Comparison of ENCODE assay signal across 8 cellular contexts in genomic region chr10:3784510-3785250, GRCh38. TPM values are rescaled to one million over a fixed set of nuclear protein-coding genes. Genes with fewer than 3 reads are reported as not detected.
DNase-seq lines count a peak whose midpoint lies in the region; ATAC-seq, FAIRE-seq and TF ChIP-seq lines count a peak whose summit lies in the region.

Gene KLF6 (minus strand): TSS chr10:3785209. CDS start chr10:3785014, 195 bp downstream.

- H3K27ac Mint-ChIP-seq in T-helper 1 cell treated with Interleukin-12 subunit alpha and Interleukin-12 subunit beta and Interleukin-4 antibody, amounts not matched to agents 30 μg/mL and 1 μg/mL, for 36 hours, result peak within 1 kb of the TSS; percentile 99

- H3K9ac ChIP-seq in endothelial cell of umbilical vein (replicated peaks; ENCODE audit: extremely low read depth, insufficient read depth, low read length), result peak within 1 kb of the TSS; percentile 100

- intact Hi-C loops in endothelial cell of umbilical vein (cut with micrococcal nuclease) (loop anchor here (1.0 to 5.0 kb wide), 6 partner anchors 102 to 986 kb away; no protein-coding TSS in a partner anchor), tibial artery (cut with DNase I; ENCODE audit: low total_unique reads) (loop anchor here (5.0 to 10.0 kb wide), 7 partner anchors 273 to 980 kb away; no protein-coding TSS in a partner anchor)

- peak; percentile 84 for TF ChIP-seq POLR2A in endothelial cell of umbilical vein (IDR thresholded peaks at IDR 0.05; ENCODE audit: low read depth, low read length)

- H3K4me3 Mint-ChIP-seq in T-helper 1 cell treated with Interleukin-12 subunit alpha and Interleukin-12 subunit beta and Interleukin-4 antibody, amounts not matched to agents 30 μg/mL and 1 μg/mL, for 36 hours, result peak within 1 kb of the TSS; percentile 98

- DNase-seq in stimulated activated CD4-positive, alpha-beta T cell treated with anti-CD3 and anti-CD28 coated beads, Interleukin-2, amount 100 ng/mL, for 24 hours, result peak; percentile 54 to 55
- DNase-seq in stimulated activated CD4-positive, alpha-beta T cell treated with anti-CD3 and anti-CD28 coated beads, Interleukin-1b, Interleukin-23, amount 100 ng/mL, for 48 hours, result no peak
- DNase-seq in endothelial cell of umbilical vein (ENCODE audit: low read depth, low spot score) (no peak), midbrain (lab: John Stamatoyannopoulos, UW) (peak; percentile 35), tibial artery (peak; percentile 41 to 75), NCI-H510A (lab: John Stamatoyannopoulos, UW) (no peak)

- H3K27me3 ChIP-seq in endothelial cell of umbilical vein (ENCODE audit: control insufficient read depth in 2 of 2, insufficient read depth in 2 of 2, low read length in 2 of 2) (no peaks in the 10 kb centered on the region), tibial artery (no peaks in the 10 kb centered on the region)

- POLR2A ChIA-PET in endothelial cell of umbilical vein (lab: Charles Lee), result interaction anchor here (0.5 to 2.3 kb wide), 46 partner anchors 8 to 996 kb away, joined by 3 to 31 read pairs (median 4); no protein-coding TSS in a partner anchor

- peaks cover 21 to 27% of the 10 kb centered on the region in 2 experiments for H3K36me3 ChIP-seq in endothelial cell of umbilical vein (ENCODE audit: control insufficient read depth in 2 of 2, extremely low read depth in 1 of 2, insufficient read depth in 2 of 2, low read length in 2 of 2)
- peaks cover 23 to 24% (median 23%) of the 10 kb centered on the region in 3 donors for H3K36me3 ChIP-seq in tibial artery

- peaks cover 2% of the 10 kb centered on the region for H3K9me3 Mint-ChIP-seq in T-helper 1 cell treated with Interleukin-12 subunit alpha and Interleukin-12 subunit beta and Interleukin-4 antibody, amounts not matched to agents 30 μg/mL and 1 μg/mL, for 36 hours

- H3K27me3 Mint-ChIP-seq in T-helper 1 cell treated with Interleukin-12 subunit alpha and Interleukin-12 subunit beta and Interleukin-4 antibody, amounts not matched to agents 30 μg/mL and 1 μg/mL, for 36 hours (ENCODE audit: low read depth), result no peaks in the 10 kb centered on the region

- H3K4me1 ChIP-seq in endothelial cell of umbilical vein (ENCODE audit: control insufficient read depth, extremely low read depth, insufficient read depth, low read length), result peaks cover 33% of the 10 kb centered on the region
- H3K4me1 ChIP-seq in tibial artery, result peaks cover 0 to 25% (median 10%) of the 10 kb centered on the region in 4 donors

- H3K4me2 ChIP-seq in endothelial cell of umbilical vein (ENCODE audit: insufficient read depth, low read length), result peak within 1 kb of the TSS; percentile 87

- BruUV-seq in endothelial cell of umbilical vein (replicated peaks; lab: Mats Ljungman, UMichigan), result no TSS peak

- peak; percentile 1 for ATAC-seq in HG03066 (IDR thresholded peaks at IDR 0.05; ENCODE audit: low read depth, unreplicated experiment)

- TF ChIP-seq CTCF in endothelial cell of umbilical vein (IDR thresholded peaks at IDR 0.05; ENCODE audit: extremely low read depth in 1 of 2, insufficient read depth in 1 of 2, low read depth in 1 of 2, low read length in 2 of 2) (peak in 1 of 2 donors; percentile 4), tibial artery (IDR thresholded peaks at IDR 0.05) (peak in 1 of 2 experiments; percentile 5)

- H3K4me1 Mint-ChIP-seq in T-helper 1 cell treated with Interleukin-12 subunit alpha and Interleukin-12 subunit beta and Interleukin-4 antibody, amounts not matched to agents 30 μg/mL and 1 μg/mL, for 36 hours (ENCODE audit: low read depth), result peaks cover 40% of the 10 kb centered on the region

- no peak for FAIRE-seq in endothelial cell of umbilical vein (lab: Jason Lieb, UNC)

- no peaks in the 10 kb centered on the region for H3K9me1 ChIP-seq in endothelial cell of umbilical vein (replicated peaks; ENCODE audit: control insufficient read depth, extremely low read depth, insufficient read depth, low read length)

- dilution Hi-C loops in endothelial cell of umbilical vein (cut with MboI; ENCODE audit: extremely low pct_ligation_motif_present, low sequenced_read_pairs), result no loop called here

- H3K36me3 Mint-ChIP-seq in T-helper 1 cell treated with Interleukin-12 subunit alpha and Interleukin-12 subunit beta and Interleukin-4 antibody, amounts not matched to agents 30 μg/mL and 1 μg/mL, for 36 hours (ENCODE audit: low read depth), result peaks cover 52% of the 10 kb centered on the region

- no peak within 1 kb of the TSS for H2AFZ ChIP-seq in endothelial cell of umbilical vein (ENCODE audit: low read depth, low read length)

- H3K9me3 ChIP-seq in endothelial cell of umbilical vein (replicated peaks; ENCODE audit: control insufficient read depth, insufficient read depth, low read length) (no peaks in the 10 kb centered on the region), tibial artery (no peaks in the 10 kb centered on the region)

- CTCF ChIA-PET in endothelial cell of umbilical vein (lab: Charles Lee), result interaction anchor here (0.6 to 1.6 kb wide), 11 partner anchors 25 to 986 kb away, joined by 3 to 6 read pairs (median 3); no protein-coding TSS in a partner anchor

- H3K27ac ChIP-seq in endothelial cell of umbilical vein (ENCODE audit: insufficient read depth, low read depth, low read length), result peak within 1 kb of the TSS; percentile 98
- H3K27ac ChIP-seq in tibial artery, result peak within 1 kb of the TSS; percentile 100

- peaks cover 56% of the 10 kb centered on the region for H3K79me2 ChIP-seq in endothelial cell of umbilical vein (ENCODE audit: control insufficient read depth, insufficient read depth, low read length)

- H3K4me3 ChIP-seq in endothelial cell of umbilical vein (replicated peaks in 1 of 3; ENCODE audit: insufficient read depth in 1 of 3, low read depth in 1 of 3, low read length in 3 of 3) (peak within 1 kb of the TSS; percentile 89 to 95 (median 92)), tibial artery (peak within 1 kb of the TSS; percentile 99)

- H4K20me1 ChIP-seq in endothelial cell of umbilical vein (replicated peaks; ENCODE audit: control insufficient read depth, extremely low read depth, insufficient read depth, low read length), result no peaks in the 10 kb centered on the region

TF ChIP-seq in endothelial cell of umbilical vein, 7 proteins besides CTCF, POLR2A, EP300 and RAD21:
- peak; percentile 90 for TF ChIP-seq POLR2AphosphoS5 (IDR thresholded peaks at IDR 0.05; ENCODE audit: insufficient read depth, low read depth, low read length)
- TF ChIP-seq MAX (IDR thresholded peaks at IDR 0.05; ENCODE audit: insufficient read depth, insufficient read length), result no peak
TF ChIP-seq in endothelial cell of umbilical vein: peak in this region for 1.

RNA-seq across cellular contexts. Expression of gene KLF6, which starts in this region (rescaled TPM):
- total RNA-seq in endothelial cell of umbilical vein, result 307 and 330 TPM in 2 replicates
- polyA plus RNA-seq in endothelial cell of umbilical vein, result 144 and 183 TPM in 2 replicates
- polyA plus RNA-seq in endothelial cell of umbilical vein (2011; cell fraction: cytosol; rRNA removed), result 117 and 146 TPM in 2 replicates
- 913 and 1,014 TPM in 2 replicates for polyA plus RNA-seq in endothelial cell of umbilical vein (2011; cell fraction: nucleus; rRNA removed)
- 258 and 323 TPM in 2 replicates for polyA plus RNA-seq in endothelial cell of umbilical vein (2012)
- polyA minus RNA-seq in endothelial cell of umbilical vein, result 717 and 821 TPM in 2 replicates
- polyA minus RNA-seq in endothelial cell of umbilical vein (2011; cell fraction: cytosol; rRNA and poly(A)+ RNA removed), result 6.0 TPM
- polyA minus RNA-seq in endothelial cell of umbilical vein (2011; cell fraction: nucleus; rRNA and poly(A)+ RNA removed), result 1,291 and 1,303 TPM in 2 replicates

Comparison
In these comparisons a context has a peak if more than half of its experiments do, and no peak if none do; other contexts are left out.
1. DNase-seq: peak in stimulated activated CD4-positive, alpha-beta T cell treated with anti-CD3 and anti-CD28 coated beads, Interleukin-2, amount 100 ng/mL, for 24 hours (2 of 2), midbrain (single experiment) and tibial artery (2 of 2); none in stimulated activated CD4-positive, alpha-beta T cell treated with anti-CD3 and anti-CD28 coated beads, Interleukin-1b, Interleukin-23, amount 100 ng/mL, for 48 hours (single experiment), endothelial cell of umbilical vein (single experiment) and NCI-H510A (single experiment).